In genomic region chr2:39875182-39875913, GRCh38 we compare ENCODE assay signal across 11 cellular contexts.
DNase-seq lines count a peak whose midpoint lies in the region; ATAC-seq and TF ChIP-seq lines count a peak whose summit lies in the region.
"Had no signal": no experiment of that assay in that cellular context is flagged by ENCODE, and none has a peak within 500 bp of the region (broad histone marks: within the 10 kb centered on the region; RNA-seq: fewer than 3 reads in every experiment).

No MANE protein-coding gene starts in this region.

- peak; percentile 51 for DNase-seq in Right ventricle myocardium superior
- DNase-seq in cardiac septum (ENCODE audit: low spot score): no peak
- DNase-seq in epithelial cell of proximal tubule (ENCODE audit: low read depth): peak; percentile 50
- peak; percentile 19 for DNase-seq in mucosa of gallbladder (ENCODE audit: low spot score)
- no peak for DNase-seq in SIG-M5 (lab: John Stamatoyannopoulos, UW)
- no peak for DNase-seq in ecto neural progenitor cell (ENCODE audit: low spot score)
- DNase-seq: activated effector memory CD4-positive, alpha-beta T cell treated with anti-CD3 and anti-CD28 coated beads, Interleukin-2, amount 50 U/mL, for 16 hours; natural killer cell; NCI-H526 had no signal

- TF ChIP-seq CTCF in epithelial cell of proximal tubule (conservative IDR thresholded peaks at IDR 0.05; ENCODE audit: low read depth, low read length): no peak

- ATAC-seq in Right ventricle myocardium superior (ENCODE audit: poor library complexity): peak; percentile 91
- no peak for ATAC-seq in HG03097 (IDR thresholded peaks at IDR 0.05; ENCODE audit: low FRiP score, unreplicated experiment)
- no peak for ATAC-seq in SK-N-SH treated with all-trans-retinoic acid at 6 μM for 48 hours
- ATAC-seq: natural killer cell had no signal

- H3K4me3 ChIP-seq in epithelial cell of proximal tubule (ENCODE audit: low read depth, low read length): no peak overlapping the region

- intact Hi-C loops in Right ventricle myocardium superior (cut with DNase I): no loop called here
- intact Hi-C loops in cardiac septum (cut with DNase I): no loop called here

TF ChIP-seq in SK-N-SH treated with all-trans-retinoic acid at 6 μM for 48 hours, 23 proteins besides CTCF, POLR2A, EP300 and RAD21:
- TF ChIP-seq SNAI2 (CRISPR knock-in tag; IDR thresholded peaks at IDR 0.05) (no peak), POU6F1 (CRISPR knock-in tag; IDR thresholded peaks at IDR 0.05; ENCODE audit: borderline replicate concordance, low read depth) (no peak), ZNF8 (CRISPR knock-in tag; IDR thresholded peaks at IDR 0.05) (no peak), ISL1 (CRISPR knock-in tag; IDR thresholded peaks at IDR 0.05) (no peak), PPARA (CRISPR knock-in tag; IDR thresholded peaks at IDR 0.05; ENCODE audit: borderline replicate concordance) (no peak), TOX (CRISPR knock-in tag; IDR thresholded peaks at IDR 0.05; ENCODE audit: borderline replicate concordance) (no peak), CSDC2 (CRISPR knock-in tag; IDR thresholded peaks at IDR 0.05) (no peak), ZC3H10 (CRISPR knock-in tag; IDR thresholded peaks at IDR 0.05) (no peak), ZNF70 (CRISPR knock-in tag; IDR thresholded peaks at IDR 0.05) (no peak), RARB (CRISPR knock-in tag; IDR thresholded peaks at IDR 0.05) (no peak), PATZ1 (CRISPR knock-in tag; IDR thresholded peaks at IDR 0.05; ENCODE audit: borderline replicate concordance) (no peak), CREB5 (CRISPR knock-in tag; IDR thresholded peaks at IDR 0.05; ENCODE audit: low read depth) (no peak), CSRNP3 (CRISPR knock-in tag; IDR thresholded peaks at IDR 0.05) (no peak), GLIS3 (CRISPR knock-in tag; IDR thresholded peaks at IDR 0.05) (no peak), TCF4 (CRISPR knock-in tag; IDR thresholded peaks at IDR 0.05; ENCODE audit: borderline replicate concordance) (no peak), ZFP30 (CRISPR knock-in tag; IDR thresholded peaks at IDR 0.05) (no peak), ZFP3 (CRISPR knock-in tag; IDR thresholded peaks at IDR 0.05) (no peak), ESRRG (CRISPR knock-in tag; IDR thresholded peaks at IDR 0.05) (no peak)
- TF ChIP-seq, protein P1, sequence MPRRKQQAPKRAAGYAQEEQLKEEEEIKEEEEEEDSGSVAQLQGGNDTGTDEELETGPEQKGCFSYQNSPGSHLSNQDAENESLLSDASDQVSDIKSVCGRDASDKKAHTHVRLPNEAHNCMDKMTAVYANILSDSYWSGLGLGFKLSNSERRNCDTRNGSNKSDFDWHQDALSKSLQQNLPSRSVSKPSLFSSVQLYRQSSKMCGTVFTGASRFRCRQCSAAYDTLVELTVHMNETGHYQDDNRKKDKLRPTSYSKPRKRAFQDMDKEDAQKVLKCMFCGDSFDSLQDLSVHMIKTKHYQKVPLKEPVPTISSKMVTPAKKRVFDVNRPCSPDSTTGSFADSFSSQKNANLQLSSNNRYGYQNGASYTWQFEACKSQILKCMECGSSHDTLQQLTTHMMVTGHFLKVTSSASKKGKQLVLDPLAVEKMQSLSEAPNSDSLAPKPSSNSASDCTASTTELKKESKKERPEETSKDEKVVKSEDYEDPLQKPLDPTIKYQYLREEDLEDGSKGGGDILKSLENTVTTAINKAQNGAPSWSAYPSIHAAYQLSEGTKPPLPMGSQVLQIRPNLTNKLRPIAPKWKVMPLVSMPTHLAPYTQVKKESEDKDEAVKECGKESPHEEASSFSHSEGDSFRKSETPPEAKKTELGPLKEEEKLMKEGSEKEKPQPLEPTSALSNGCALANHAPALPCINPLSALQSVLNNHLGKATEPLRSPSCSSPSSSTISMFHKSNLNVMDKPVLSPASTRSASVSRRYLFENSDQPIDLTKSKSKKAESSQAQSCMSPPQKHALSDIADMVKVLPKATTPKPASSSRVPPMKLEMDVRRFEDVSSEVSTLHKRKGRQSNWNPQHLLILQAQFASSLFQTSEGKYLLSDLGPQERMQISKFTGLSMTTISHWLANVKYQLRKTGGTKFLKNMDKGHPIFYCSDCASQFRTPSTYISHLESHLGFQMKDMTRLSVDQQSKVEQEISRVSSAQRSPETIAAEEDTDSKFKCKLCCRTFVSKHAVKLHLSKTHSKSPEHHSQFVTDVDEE (CRISPR knock-in tag; IDR thresholded peaks at IDR 0.05): no peak

Comparison
In these comparisons a context has a peak if more than half of its experiments do, and no peak if none do; other contexts are left out.
1. DNase-seq: peak in Right ventricle myocardium superior (single experiment), epithelial cell of proximal tubule (single experiment) and mucosa of gallbladder (single experiment); none in cardiac septum (single experiment), SIG-M5 (single experiment) and ecto neural progenitor cell (single experiment).